ENCODE assay signal across 11 cellular contexts in genomic region chr5:136811551-136811950, GRCh38.
DNase-seq lines count a peak whose midpoint lies in the region; ATAC-seq and TF ChIP-seq lines count a peak whose summit lies in the region.
"Had no signal": no experiment of that assay in that cellular context is flagged by ENCODE, and none has a peak within 500 bp of the region (broad histone marks: within the 10 kb centered on the region; RNA-seq: fewer than 3 reads in every experiment).

No MANE protein-coding gene starts in this region.

- H3F3A ChIP-seq in GM23248 (ENCODE audit: insufficient read depth) = peaks cover 21% of the 10 kb centered on the region

- peak overlapping the region; percentile 55; the same call in 1 of the 2 replicates for H3K27ac ChIP-seq in GM23248

- H2AFZ ChIP-seq in GM23248 = no peak overlapping the region

- H3K9me3 ChIP-seq in GM23248 (ENCODE audit: low read depth) = no peaks in the 10 kb centered on the region

- CTCF ChIA-PET in Calu3 (lab: Charles Lee) = no interaction called here

- H3K36me3 Mint-ChIP-seq in Calu3 (ENCODE audit: insufficient read depth, unreplicated experiment) = no peaks in the 10 kb centered on the region

- TF ChIP-seq CTCF in fibroblast of the aortic adventitia (IDR thresholded peaks at IDR 0.05; ENCODE audit: insufficient read depth, low read length) (no peak), Calu3 (IDR thresholded peaks at IDR 0.05; ENCODE audit: unreplicated experiment) (no peak)

- in situ Hi-C loops in GM23248 (cut with MboI) = loop anchor here (10.0 to 25.0 kb wide), 2 partner anchors 403 to 501 kb away; no protein-coding TSS in a partner anchor

- ATAC-seq in SK-N-SH treated with all-trans-retinoic acid at 6 μM for 48 hours (peak; percentile 92), GM19452 (IDR thresholded peaks at IDR 0.05; ENCODE audit: unreplicated experiment) (no peak), GM19324 (IDR thresholded peaks at IDR 0.05; ENCODE audit: low FRiP score, unreplicated experiment) (no peak)

- H4K20me1 ChIP-seq in GM23248 (ENCODE audit: insufficient read depth) = no peaks in the 10 kb centered on the region

- no peaks in the 10 kb centered on the region for H3K79me2 ChIP-seq in GM23248 (ENCODE audit: insufficient read depth)

- no peaks in the 10 kb centered on the region for H3K36me3 ChIP-seq in GM23248 (ENCODE audit: low read depth)

- 0% methylated on average over 2 of the region's 2 CpGs for WGBS in GM23248 (ENCODE audit: low coverage in 1 of 2, low lambda C conversion rate in 2 of 2, missing lambda C conversion rate in 2 of 2), 2 experiments

- no peak overlapping the region for H3K27ac Mint-ChIP-seq in Calu3 (ENCODE audit: unreplicated experiment)

- BruUV-seq in Calu3 (replicated peaks; lab: Mats Ljungman, UMichigan) = no TSS peak

- peak overlapping the region; percentile 67 for H3K4me2 ChIP-seq in GM23248 (ENCODE audit: unreplicated experiment)

- intact Hi-C loops in Calu3 (cut with micrococcal nuclease; ENCODE audit: unreplicated experiment) = no loop called here

- H3K4me3 Mint-ChIP-seq in Calu3 (ENCODE audit: low read depth, unreplicated experiment) = no peak overlapping the region

- no peaks in the 10 kb centered on the region for H3K27me3 ChIP-seq in GM23248 (replicated peaks; ENCODE audit: insufficient read depth)

- no peak overlapping the region for H3K4me3 ChIP-seq in GM23248
- no peak overlapping the region for H3K4me3 ChIP-seq in fibroblast of the aortic adventitia (ENCODE audit: low read depth, low read length)
- H3K4me3 ChIP-seq in skeletal muscle cell (ENCODE audit: low read depth, low read length) = no peak overlapping the region

- peak; percentile 95 for DNase-seq in GM23248
- peak; percentile 87 for DNase-seq in fibroblast of the aortic adventitia (ENCODE audit: low read depth)
- DNase-seq in skeletal muscle cell (ENCODE audit: low read depth) = peak; percentile 70
- DNase-seq in Calu3 = no peak
- no peak for DNase-seq in DMS 273 treated with DMSO at 0.1 percent for 48 hours (lab: John Stamatoyannopoulos, UW)
- DNase-seq: activated T-cell treated with anti-CD3 and anti-CD28 coated beads for 4 hours; KBM-7; stimulated activated CD8-positive, alpha-beta memory T cell treated with anti-CD3 and anti-CD28 coated beads, Interleukin-4, amount 100 ng/mL, for 48 hours had no signal

- H3K9me2 ChIP-seq in GM23248 (ENCODE audit: insufficient read depth) = no peaks in the 10 kb centered on the region

- no peaks in the 10 kb centered on the region for H3K9me3 Mint-ChIP-seq in Calu3 (ENCODE audit: low read depth, unreplicated experiment)

- H3K4me1 ChIP-seq in GM23248 (ENCODE audit: insufficient read depth) = peaks cover 30% of the 10 kb centered on the region

- H3K9ac ChIP-seq in GM23248 = no peak overlapping the region

- peaks cover 9% of the 10 kb centered on the region for H3K4me1 Mint-ChIP-seq in Calu3 (ENCODE audit: low read depth, unreplicated experiment)

- H3K27me3 Mint-ChIP-seq in Calu3 (ENCODE audit: unreplicated experiment) = peaks cover 9% of the 10 kb centered on the region

TF ChIP-seq in SK-N-SH treated with all-trans-retinoic acid at 6 μM for 48 hours, 23 proteins besides CTCF, POLR2A, EP300 and RAD21 (continues in another document):
- TF ChIP-seq ZNF565 (CRISPR knock-in tag; conservative IDR thresholded peaks at IDR 0.05; ENCODE audit: low read depth) (no peak), CREB5 (CRISPR knock-in tag; IDR thresholded peaks at IDR 0.05; ENCODE audit: low read depth) (no peak), PPARA (CRISPR knock-in tag; IDR thresholded peaks at IDR 0.05; ENCODE audit: borderline replicate concordance) (no peak), ZNF8 (CRISPR knock-in tag; IDR thresholded peaks at IDR 0.05) (no peak), ZNF70 (CRISPR knock-in tag; IDR thresholded peaks at IDR 0.05) (no peak), CSRNP3 (CRISPR knock-in tag; IDR thresholded peaks at IDR 0.05) (no peak), ZFP30 (CRISPR knock-in tag; IDR thresholded peaks at IDR 0.05) (no peak), OSR1 (CRISPR knock-in tag; IDR thresholded peaks at IDR 0.05) (no peak), TOX (CRISPR knock-in tag; IDR thresholded peaks at IDR 0.05; ENCODE audit: borderline replicate concordance) (no peak), RARB (CRISPR knock-in tag; IDR thresholded peaks at IDR 0.05) (no peak), PATZ1 (CRISPR knock-in tag; IDR thresholded peaks at IDR 0.05; ENCODE audit: borderline replicate concordance) (no peak), GLIS3 (CRISPR knock-in tag; IDR thresholded peaks at IDR 0.05) (no peak), TCF4 (CRISPR knock-in tag; IDR thresholded peaks at IDR 0.05; ENCODE audit: borderline replicate concordance) (no peak)
- TF ChIP-seq, protein P1, sequence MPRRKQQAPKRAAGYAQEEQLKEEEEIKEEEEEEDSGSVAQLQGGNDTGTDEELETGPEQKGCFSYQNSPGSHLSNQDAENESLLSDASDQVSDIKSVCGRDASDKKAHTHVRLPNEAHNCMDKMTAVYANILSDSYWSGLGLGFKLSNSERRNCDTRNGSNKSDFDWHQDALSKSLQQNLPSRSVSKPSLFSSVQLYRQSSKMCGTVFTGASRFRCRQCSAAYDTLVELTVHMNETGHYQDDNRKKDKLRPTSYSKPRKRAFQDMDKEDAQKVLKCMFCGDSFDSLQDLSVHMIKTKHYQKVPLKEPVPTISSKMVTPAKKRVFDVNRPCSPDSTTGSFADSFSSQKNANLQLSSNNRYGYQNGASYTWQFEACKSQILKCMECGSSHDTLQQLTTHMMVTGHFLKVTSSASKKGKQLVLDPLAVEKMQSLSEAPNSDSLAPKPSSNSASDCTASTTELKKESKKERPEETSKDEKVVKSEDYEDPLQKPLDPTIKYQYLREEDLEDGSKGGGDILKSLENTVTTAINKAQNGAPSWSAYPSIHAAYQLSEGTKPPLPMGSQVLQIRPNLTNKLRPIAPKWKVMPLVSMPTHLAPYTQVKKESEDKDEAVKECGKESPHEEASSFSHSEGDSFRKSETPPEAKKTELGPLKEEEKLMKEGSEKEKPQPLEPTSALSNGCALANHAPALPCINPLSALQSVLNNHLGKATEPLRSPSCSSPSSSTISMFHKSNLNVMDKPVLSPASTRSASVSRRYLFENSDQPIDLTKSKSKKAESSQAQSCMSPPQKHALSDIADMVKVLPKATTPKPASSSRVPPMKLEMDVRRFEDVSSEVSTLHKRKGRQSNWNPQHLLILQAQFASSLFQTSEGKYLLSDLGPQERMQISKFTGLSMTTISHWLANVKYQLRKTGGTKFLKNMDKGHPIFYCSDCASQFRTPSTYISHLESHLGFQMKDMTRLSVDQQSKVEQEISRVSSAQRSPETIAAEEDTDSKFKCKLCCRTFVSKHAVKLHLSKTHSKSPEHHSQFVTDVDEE (CRISPR knock-in tag; IDR thresholded peaks at IDR 0.05) = no peak
- TF ChIP-seq, protein P2, sequence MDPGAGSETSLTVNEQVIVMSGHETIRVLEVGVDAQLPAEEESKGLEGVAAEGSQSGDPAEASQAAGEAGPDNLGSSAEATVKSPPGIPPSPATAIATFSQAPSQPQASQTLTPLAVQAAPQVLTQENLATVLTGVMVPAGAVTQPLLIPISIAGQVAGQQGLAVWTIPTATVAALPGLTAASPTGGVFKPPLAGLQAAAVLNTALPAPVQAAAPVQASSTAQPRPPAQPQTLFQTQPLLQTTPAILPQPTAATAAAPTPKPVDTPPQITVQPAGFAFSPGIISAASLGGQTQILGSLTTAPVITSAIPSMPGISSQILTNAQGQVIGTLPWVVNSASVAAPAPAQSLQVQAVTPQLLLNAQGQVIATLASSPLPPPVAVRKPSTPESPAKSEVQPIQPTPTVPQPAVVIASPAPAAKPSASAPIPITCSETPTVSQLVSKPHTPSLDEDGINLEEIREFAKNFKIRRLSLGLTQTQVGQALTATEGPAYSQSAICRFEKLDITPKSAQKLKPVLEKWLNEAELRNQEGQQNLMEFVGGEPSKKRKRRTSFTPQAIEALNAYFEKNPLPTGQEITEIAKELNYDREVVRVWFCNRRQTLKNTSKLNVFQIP (CRISPR knock-in tag; IDR thresholded peaks at IDR 0.05; ENCODE audit: borderline replicate concordance, low read depth) = no peak

Comparison
In these comparisons a context has a peak if more than half of its experiments do, and no peak if none do; other contexts are left out.
1. DNase-seq: peak in GM23248 (single experiment), fibroblast of the aortic adventitia (single experiment) and skeletal muscle cell (single experiment); none in Calu3 (single experiment) and DMS 273 treated with DMSO at 0.1 percent for 48 hours (single experiment).